10 cellular contexts compared by ENCODE assay signal in the genomic region with DNA sequence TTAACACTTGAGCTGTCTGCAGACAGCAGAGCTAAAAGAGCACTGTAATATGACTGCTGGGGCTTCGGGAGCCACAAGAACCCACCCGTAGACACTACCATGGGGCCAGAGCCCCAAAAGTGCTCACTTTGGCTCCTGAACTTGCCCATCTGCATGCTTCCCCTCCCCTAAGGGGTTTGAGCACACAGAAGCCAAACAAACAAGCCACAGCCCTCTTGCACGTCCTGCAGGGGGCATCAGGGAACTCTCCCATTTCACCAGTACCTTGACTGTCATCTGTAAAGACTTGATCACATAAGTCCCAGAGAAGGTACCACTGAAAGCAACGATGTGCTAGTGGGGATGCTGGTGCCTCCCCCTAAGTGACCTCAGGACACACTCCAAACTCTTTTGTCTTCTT.
DNase-seq lines count a peak whose midpoint lies in the region; ATAC-seq and TF ChIP-seq lines count a peak whose summit lies in the region.
"Had no signal": no experiment of that assay in that cellular context is flagged by ENCODE, and none has a peak within 500 bp of the region (broad histone marks: within the 10 kb centered on the region; RNA-seq: fewer than 3 reads in every experiment).

No MANE protein-coding gene starts in this region.

- no peak overlapping the region for H2BK120ac ChIP-seq in H9 (ENCODE audit: low read depth, low read length, poor library complexity, severe bottlenecking)

- no peak for TF ChIP-seq POLR2A in esophagus squamous epithelium (IDR thresholded peaks at IDR 0.05)

- no peaks in the 10 kb centered on the region for H3K23me2 ChIP-seq in H9 (ENCODE audit: insufficient read length, low read depth, low read length, poor library complexity, severe bottlenecking)

- H2BK12ac ChIP-seq in H9 (ENCODE audit: insufficient read length, low read depth, low read length): no peak overlapping the region

- no peaks in the 10 kb centered on the region for H3K9me3 Mint-ChIP-seq in H9
- H3K9me3 Mint-ChIP-seq: central memory CD8-positive, alpha-beta T cell had no signal

- no peak overlapping the region for H3K27ac Mint-ChIP-seq in H9

- H3K23ac ChIP-seq in H9 (ENCODE audit: insufficient read length, low read depth, low read length): no peak overlapping the region

- no peak overlapping the region for H3T11ph ChIP-seq in H9 (ENCODE audit: low read length)

- no peak overlapping the region for H3K14ac ChIP-seq in H9 (ENCODE audit: insufficient read depth, low read length)

- H4K5ac ChIP-seq in H9 (ENCODE audit: insufficient read length, low read depth, low read length): no peak overlapping the region

- H3K4me1 Mint-ChIP-seq in H9: 0 out of 4 replicates have a peak, but pooled peaks cover 0 to 2% of the 10 kb centered on the region in 2 experiments
- H3K4me1 Mint-ChIP-seq: central memory CD8-positive, alpha-beta T cell had no signal

- DNase-seq in DMS153 (lab: John Stamatoyannopoulos, UW) (peak; percentile 46), H9 (peak; percentile 77), SHP77 treated with DMSO at 0.1 percent for 48 hours (lab: John Stamatoyannopoulos, UW) (peak; percentile 47), iPS-NIHi7 (ENCODE audit: extremely low spot score) (peak; percentile 56), NCI-H1105 treated with DMSO at 0.1 percent for 48 hours (lab: John Stamatoyannopoulos, UW) (no peak), GF-D8 (lab: John Stamatoyannopoulos, UW) (no peak), esophagus squamous epithelium (lab: John Stamatoyannopoulos, UW) (no peak)
- DNase-seq: right cardiac atrium had no signal

- H4K8ac ChIP-seq in H9 (replicated peaks; ENCODE audit: insufficient read length, low read depth, low read length): no peak overlapping the region

- H2BK20ac ChIP-seq in H9 (ENCODE audit: low read depth, low read length, poor library complexity, severe bottlenecking): no peak overlapping the region

- no peak overlapping the region for H2AK5ac ChIP-seq in H9 (ENCODE audit: insufficient read length, low read length)

- H3K9me3 ChIP-seq in H9 (ENCODE audit: control insufficient read depth, low read depth, low read length): no peaks in the 10 kb centered on the region
- H3K9me3 ChIP-seq in esophagus squamous epithelium: no peaks in the 10 kb centered on the region

- no peak overlapping the region for H2AFZ ChIP-seq in H9 (ENCODE audit: low read length)

- no peak overlapping the region for H4K91ac ChIP-seq in H9 (ENCODE audit: insufficient read length, low read depth, low read length)

- no CpG with 5 or more reads among the region's 4 CpGs for WGBS in H9 (ENCODE audit: extremely low coverage, insufficient read length, low lambda C conversion rate)
- 26 to 67% methylated on average over 2 to 3 of the region's 4 CpGs for WGBS in esophagus squamous epithelium, 2 donors

- no peak for ATAC-seq in GM21390 (IDR thresholded peaks at IDR 0.05; ENCODE audit: unreplicated experiment)
- ATAC-seq: right cardiac atrium had no signal

- H3K27ac ChIP-seq in H9 (ENCODE audit: insufficient read length, low read depth, low read length) (no peak overlapping the region), esophagus squamous epithelium (no peak overlapping the region)

- intact Hi-C loops in esophagus squamous epithelium (cut with DNase I): no loop called here

- peaks cover 3% of the 10 kb centered on the region for H3K27me3 Mint-ChIP-seq in H9 (ENCODE audit: low read depth)
- H3K27me3 Mint-ChIP-seq: central memory CD8-positive, alpha-beta T cell had no signal

- H3K79me1 ChIP-seq in H9 (ENCODE audit: insufficient read depth, low read depth, low read length, poor library complexity, severe bottlenecking): no peaks in the 10 kb centered on the region

- H2BK15ac ChIP-seq in H9 (ENCODE audit: low read depth, low read length): no peak overlapping the region

- no peak overlapping the region for H3K4me3 ChIP-seq in esophagus squamous epithelium

- H3K18ac ChIP-seq in H9 (ENCODE audit: insufficient read length, low read depth, low read length): no peak overlapping the region

- H2BK5ac ChIP-seq in H9 (ENCODE audit: insufficient read length, low read length): no peak overlapping the region

- H4K20me1 ChIP-seq in H9 (ENCODE audit: control insufficient read depth, insufficient read depth, insufficient read length): no peaks in the 10 kb centered on the region

- H3K36me3 ChIP-seq in esophagus squamous epithelium: no peaks in the 10 kb centered on the region

- no peak overlapping the region for H3K4me3 Mint-ChIP-seq in H9
- H3K4me3 Mint-ChIP-seq: central memory CD8-positive, alpha-beta T cell had no signal

- no peak overlapping the region for H3K56ac ChIP-seq in H9 (ENCODE audit: insufficient read length, low read depth, low read length)

- H3K9ac ChIP-seq in H9 (ENCODE audit: extremely low read depth, insufficient read length, low read length): no peak overlapping the region

- no peak overlapping the region for H3K4me2 ChIP-seq in H9 (ENCODE audit: insufficient read depth, insufficient read length, low read length)

- H3K79me2 ChIP-seq in H9 (ENCODE audit: insufficient read depth, low read length): no peaks in the 10 kb centered on the region

- H3K4me1 ChIP-seq in H9 (ENCODE audit: insufficient read depth, low read length) (no peaks in the 10 kb centered on the region), esophagus squamous epithelium (no peaks in the 10 kb centered on the region)

- peak; percentile 78 for TF ChIP-seq CTCF in H9 (conservative IDR thresholded peaks at IDR 0.05)
- TF ChIP-seq CTCF in esophagus squamous epithelium (IDR thresholded peaks at IDR 0.05): peak in 1 of 6 experiments; percentile 49

- H3K4ac ChIP-seq in H9 (ENCODE audit: low read depth, low read length): no peak overlapping the region

- no peaks in the 10 kb centered on the region for H3K36me3 Mint-ChIP-seq in H9 (ENCODE audit: insufficient read depth in 1 of 3, low read depth in 3 of 3)

- H3K27me3 ChIP-seq in H9 (ENCODE audit: insufficient read depth, low read length) (no peaks in the 10 kb centered on the region), esophagus squamous epithelium (no peaks in the 10 kb centered on the region)

Comparison
In these comparisons a context has a peak if more than half of its experiments do, and no peak if none do; other contexts are left out.
1. DNase-seq: peak in DMS153 (single experiment), H9 (single experiment), SHP77 treated with DMSO at 0.1 percent for 48 hours (single experiment) and iPS-NIHi7 (single experiment); none in NCI-H1105 treated with DMSO at 0.1 percent for 48 hours (single experiment), GF-D8 (single experiment) and esophagus squamous epithelium (single experiment).